ENCODE assay signal across 1 cellular context in genomic region chr1:158008630-158009029, GRCh38.
TF ChIP-seq lines count a peak whose summit lies in the region.

No MANE protein-coding gene starts in this region.

TF ChIP-seq in H1, 55 proteins besides CTCF, POLR2A, EP300 and RAD21 (continued from another document):
- no peak for TF ChIP-seq FOSL1 (IDR thresholded peaks at IDR 0.05; ENCODE audit: insufficient read depth, low read depth, low read length)
- TF ChIP-seq, protein P1, sequence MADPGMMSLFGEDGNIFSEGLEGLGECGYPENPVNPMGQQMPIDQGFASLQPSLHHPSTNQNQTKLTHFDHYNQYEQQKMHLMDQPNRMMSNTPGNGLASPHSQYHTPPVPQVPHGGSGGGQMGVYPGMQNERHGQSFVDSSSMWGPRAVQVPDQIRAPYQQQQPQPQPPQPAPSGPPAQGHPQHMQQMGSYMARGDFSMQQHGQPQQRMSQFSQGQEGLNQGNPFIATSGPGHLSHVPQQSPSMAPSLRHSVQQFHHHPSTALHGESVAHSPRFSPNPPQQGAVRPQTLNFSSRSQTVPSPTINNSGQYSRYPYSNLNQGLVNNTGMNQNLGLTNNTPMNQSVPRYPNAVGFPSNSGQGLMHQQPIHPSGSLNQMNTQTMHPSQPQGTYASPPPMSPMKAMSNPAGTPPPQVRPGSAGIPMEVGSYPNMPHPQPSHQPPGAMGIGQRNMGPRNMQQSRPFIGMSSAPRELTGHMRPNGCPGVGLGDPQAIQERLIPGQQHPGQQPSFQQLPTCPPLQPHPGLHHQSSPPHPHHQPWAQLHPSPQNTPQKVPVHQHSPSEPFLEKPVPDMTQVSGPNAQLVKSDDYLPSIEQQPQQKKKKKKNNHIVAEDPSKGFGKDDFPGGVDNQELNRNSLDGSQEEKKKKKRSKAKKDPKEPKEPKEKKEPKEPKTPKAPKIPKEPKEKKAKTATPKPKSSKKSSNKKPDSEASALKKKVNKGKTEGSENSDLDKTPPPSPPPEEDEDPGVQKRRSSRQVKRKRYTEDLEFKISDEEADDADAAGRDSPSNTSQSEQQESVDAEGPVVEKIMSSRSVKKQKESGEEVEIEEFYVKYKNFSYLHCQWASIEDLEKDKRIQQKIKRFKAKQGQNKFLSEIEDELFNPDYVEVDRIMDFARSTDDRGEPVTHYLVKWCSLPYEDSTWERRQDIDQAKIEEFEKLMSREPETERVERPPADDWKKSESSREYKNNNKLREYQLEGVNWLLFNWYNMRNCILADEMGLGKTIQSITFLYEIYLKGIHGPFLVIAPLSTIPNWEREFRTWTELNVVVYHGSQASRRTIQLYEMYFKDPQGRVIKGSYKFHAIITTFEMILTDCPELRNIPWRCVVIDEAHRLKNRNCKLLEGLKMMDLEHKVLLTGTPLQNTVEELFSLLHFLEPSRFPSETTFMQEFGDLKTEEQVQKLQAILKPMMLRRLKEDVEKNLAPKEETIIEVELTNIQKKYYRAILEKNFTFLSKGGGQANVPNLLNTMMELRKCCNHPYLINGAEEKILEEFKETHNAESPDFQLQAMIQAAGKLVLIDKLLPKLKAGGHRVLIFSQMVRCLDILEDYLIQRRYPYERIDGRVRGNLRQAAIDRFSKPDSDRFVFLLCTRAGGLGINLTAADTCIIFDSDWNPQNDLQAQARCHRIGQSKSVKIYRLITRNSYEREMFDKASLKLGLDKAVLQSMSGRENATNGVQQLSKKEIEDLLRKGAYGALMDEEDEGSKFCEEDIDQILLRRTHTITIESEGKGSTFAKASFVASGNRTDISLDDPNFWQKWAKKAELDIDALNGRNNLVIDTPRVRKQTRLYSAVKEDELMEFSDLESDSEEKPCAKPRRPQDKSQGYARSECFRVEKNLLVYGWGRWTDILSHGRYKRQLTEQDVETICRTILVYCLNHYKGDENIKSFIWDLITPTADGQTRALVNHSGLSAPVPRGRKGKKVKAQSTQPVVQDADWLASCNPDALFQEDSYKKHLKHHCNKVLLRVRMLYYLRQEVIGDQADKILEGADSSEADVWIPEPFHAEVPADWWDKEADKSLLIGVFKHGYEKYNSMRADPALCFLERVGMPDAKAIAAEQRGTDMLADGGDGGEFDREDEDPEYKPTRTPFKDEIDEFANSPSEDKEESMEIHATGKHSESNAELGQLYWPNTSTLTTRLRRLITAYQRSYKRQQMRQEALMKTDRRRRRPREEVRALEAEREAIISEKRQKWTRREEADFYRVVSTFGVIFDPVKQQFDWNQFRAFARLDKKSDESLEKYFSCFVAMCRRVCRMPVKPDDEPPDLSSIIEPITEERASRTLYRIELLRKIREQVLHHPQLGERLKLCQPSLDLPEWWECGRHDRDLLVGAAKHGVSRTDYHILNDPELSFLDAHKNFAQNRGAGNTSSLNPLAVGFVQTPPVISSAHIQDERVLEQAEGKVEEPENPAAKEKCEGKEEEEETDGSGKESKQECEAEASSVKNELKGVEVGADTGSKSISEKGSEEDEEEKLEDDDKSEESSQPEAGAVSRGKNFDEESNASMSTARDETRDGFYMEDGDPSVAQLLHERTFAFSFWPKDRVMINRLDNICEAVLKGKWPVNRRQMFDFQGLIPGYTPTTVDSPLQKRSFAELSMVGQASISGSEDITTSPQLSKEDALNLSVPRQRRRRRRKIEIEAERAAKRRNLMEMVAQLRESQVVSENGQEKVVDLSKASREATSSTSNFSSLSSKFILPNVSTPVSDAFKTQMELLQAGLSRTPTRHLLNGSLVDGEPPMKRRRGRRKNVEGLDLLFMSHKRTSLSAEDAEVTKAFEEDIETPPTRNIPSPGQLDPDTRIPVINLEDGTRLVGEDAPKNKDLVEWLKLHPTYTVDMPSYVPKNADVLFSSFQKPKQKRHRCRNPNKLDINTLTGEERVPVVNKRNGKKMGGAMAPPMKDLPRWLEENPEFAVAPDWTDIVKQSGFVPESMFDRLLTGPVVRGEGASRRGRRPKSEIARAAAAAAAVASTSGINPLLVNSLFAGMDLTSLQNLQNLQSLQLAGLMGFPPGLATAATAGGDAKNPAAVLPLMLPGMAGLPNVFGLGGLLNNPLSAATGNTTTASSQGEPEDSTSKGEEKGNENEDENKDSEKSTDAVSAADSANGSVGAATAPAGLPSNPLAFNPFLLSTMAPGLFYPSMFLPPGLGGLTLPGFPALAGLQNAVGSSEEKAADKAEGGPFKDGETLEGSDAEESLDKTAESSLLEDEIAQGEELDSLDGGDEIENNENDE (IDR thresholded peaks at IDR 0.05; ENCODE audit: insufficient replicate concordance, low read length): no peak
- no peak for TF ChIP-seq CHD2 (IDR thresholded peaks at IDR 0.05; ENCODE audit: low read length)
- no peak for TF ChIP-seq CTBP2 (IDR thresholded peaks at IDR 0.05; ENCODE audit: borderline replicate concordance, insufficient read depth, insufficient read length, low read length)
